In genomic region chr10:24571870-24572450, GRCh38 we compare ENCODE assay signal across 1 cellular context.
TF ChIP-seq lines count a peak whose summit lies in the region.

No MANE protein-coding gene starts in this region.

TF ChIP-seq in GM23338, 12 proteins besides CTCF, POLR2A, EP300 and RAD21 (continued from another document):
- TF ChIP-seq STAT1 (IDR thresholded peaks at IDR 0.05; ENCODE audit: unreplicated experiment) (no peak), EZH2 (IDR thresholded peaks at IDR 0.05; ENCODE audit: low read depth, unreplicated experiment) (no peak), NANOG (IDR thresholded peaks at IDR 0.05; ENCODE audit: borderline replicate concordance) (no peak), JUNB (IDR thresholded peaks at IDR 0.05; ENCODE audit: unreplicated experiment) (no peak), ZNF114 (CRISPR knock-in tag; IDR thresholded peaks at IDR 0.05) (no peak)
- TF ChIP-seq, protein P1, sequence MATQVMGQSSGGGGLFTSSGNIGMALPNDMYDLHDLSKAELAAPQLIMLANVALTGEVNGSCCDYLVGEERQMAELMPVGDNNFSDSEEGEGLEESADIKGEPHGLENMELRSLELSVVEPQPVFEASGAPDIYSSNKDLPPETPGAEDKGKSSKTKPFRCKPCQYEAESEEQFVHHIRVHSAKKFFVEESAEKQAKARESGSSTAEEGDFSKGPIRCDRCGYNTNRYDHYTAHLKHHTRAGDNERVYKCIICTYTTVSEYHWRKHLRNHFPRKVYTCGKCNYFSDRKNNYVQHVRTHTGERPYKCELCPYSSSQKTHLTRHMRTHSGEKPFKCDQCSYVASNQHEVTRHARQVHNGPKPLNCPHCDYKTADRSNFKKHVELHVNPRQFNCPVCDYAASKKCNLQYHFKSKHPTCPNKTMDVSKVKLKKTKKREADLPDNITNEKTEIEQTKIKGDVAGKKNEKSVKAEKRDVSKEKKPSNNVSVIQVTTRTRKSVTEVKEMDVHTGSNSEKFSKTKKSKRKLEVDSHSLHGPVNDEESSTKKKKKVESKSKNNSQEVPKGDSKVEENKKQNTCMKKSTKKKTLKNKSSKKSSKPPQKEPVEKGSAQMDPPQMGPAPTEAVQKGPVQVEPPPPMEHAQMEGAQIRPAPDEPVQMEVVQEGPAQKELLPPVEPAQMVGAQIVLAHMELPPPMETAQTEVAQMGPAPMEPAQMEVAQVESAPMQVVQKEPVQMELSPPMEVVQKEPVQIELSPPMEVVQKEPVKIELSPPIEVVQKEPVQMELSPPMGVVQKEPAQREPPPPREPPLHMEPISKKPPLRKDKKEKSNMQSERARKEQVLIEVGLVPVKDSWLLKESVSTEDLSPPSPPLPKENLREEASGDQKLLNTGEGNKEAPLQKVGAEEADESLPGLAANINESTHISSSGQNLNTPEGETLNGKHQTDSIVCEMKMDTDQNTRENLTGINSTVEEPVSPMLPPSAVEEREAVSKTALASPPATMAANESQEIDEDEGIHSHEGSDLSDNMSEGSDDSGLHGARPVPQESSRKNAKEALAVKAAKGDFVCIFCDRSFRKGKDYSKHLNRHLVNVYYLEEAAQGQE (IDR thresholded peaks at IDR 0.05; ENCODE audit: unreplicated experiment) = no peak
